ENCODE assay signal across 8 cellular contexts in the genomic region with DNA sequence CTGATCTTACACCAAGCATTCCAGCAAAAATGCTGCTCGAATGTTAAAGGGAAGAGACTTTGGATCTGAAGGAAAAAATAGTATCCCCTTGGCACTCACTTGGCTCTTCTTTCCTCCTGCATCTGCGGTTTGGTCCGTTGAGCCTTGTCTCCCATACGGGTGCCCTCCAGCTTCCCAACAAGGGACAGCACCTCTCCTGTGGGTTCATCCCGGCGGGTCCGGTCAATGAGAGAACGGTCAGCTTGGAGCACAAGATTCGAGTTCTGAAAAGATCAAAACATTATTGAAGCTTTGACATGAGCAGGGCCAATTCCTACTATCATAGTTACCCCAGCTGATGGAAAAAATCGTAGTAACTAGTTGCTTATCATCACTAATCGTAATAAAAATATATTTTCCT. TPM values are rescaled to one million over a fixed set of nuclear protein-coding genes. Genes with fewer than 3 reads are reported as not detected.
DNase-seq lines count a peak whose midpoint lies in the region; ATAC-seq, FAIRE-seq and TF ChIP-seq lines count a peak whose summit lies in the region.

No MANE protein-coding gene starts in this region.

- peak overlapping the region; percentile 85 for H3K9ac ChIP-seq in HepG2 (ENCODE audit: insufficient read depth, low read depth, low read length)

- H3K4me2 ChIP-seq in HepG2 (ENCODE audit: low read depth, low read length) = peak overlapping the region; percentile 89

- FAIRE-seq in HepG2 (lab: Jason Lieb, UNC) = no peak

- no peak for TF ChIP-seq POLR2A in HepG2 (IDR thresholded peaks at IDR 0.05; ENCODE audit: insufficient read depth in 1 of 2, low read depth in 2 of 2, low read length in 2 of 2)
- TF ChIP-seq POLR2A in thyroid gland (IDR thresholded peaks at IDR 0.05) = no peak

- H3K27me3 ChIP-seq in HepG2 (ENCODE audit: control insufficient read depth in 1 of 2, insufficient read depth in 2 of 2, low read length in 2 of 2) (no peaks in the 10 kb centered on the region; a peak in 1 of 5 replicates), thyroid gland (no peaks in the 10 kb centered on the region)

- peaks cover 53% of the 10 kb centered on the region for H3K36me3 Mint-ChIP-seq in activated CD8-positive, alpha-beta memory T cell treated with anti-CD3 and anti-CD28 coated beads, Interleukin-2, amount 10 ng/mL, durations not matched to agents 7 days and 5 days
- peaks cover 31% of the 10 kb centered on the region for H3K36me3 Mint-ChIP-seq in activated naive CD8-positive, alpha-beta T cell treated with anti-CD3 and anti-CD28 coated beads, Interleukin-2, amount 10 ng/mL, durations not matched to agents 7 days and 5 days

- DNase-seq in activated CD8-positive, alpha-beta memory T cell treated with anti-CD3 and anti-CD28 coated beads, Interleukin-2, amount 10 ng/mL, durations not matched to agents 7 days and 5 days = no peak
- DNase-seq in activated CD8-positive, alpha-beta memory T cell treated with anti-CD3 and anti-CD28 coated beads, Interleukin-2, amount 50 U/mL, for 48 hours = no peak
- no peak for DNase-seq in activated naive CD8-positive, alpha-beta T cell treated with anti-CD3 and anti-CD28 coated beads, Interleukin-2, amount 10 ng/mL, durations not matched to agents 7 days and 5 days
- DNase-seq in HepG2 (ENCODE audit: low spot score) = peak; percentile 13
- DNase-seq in thyroid gland = no peak
- DNase-seq in stimulated activated CD4-positive, alpha-beta T cell treated with anti-CD3 and anti-CD28 coated beads, Interleukin-4, amount 100 ng/mL, for 24 hours = no peak
- DNase-seq in dedifferentiated amniotic fluid mesenchymal stem cell (ENCODE audit: extremely low spot score) = no peak
- no peak for DNase-seq in SHP77 (lab: John Stamatoyannopoulos, UW)

- intact Hi-C loops in HepG2 (cut with micrococcal nuclease; ENCODE audit: unreplicated experiment) (loop anchor here (1.0 to 2.0 kb wide), 5 partner anchors 17 to 205 kb away; partner anchors contain the start of genes CIAO1 and ITPRIPL1), thyroid gland (cut with DNase I) (loop anchor here (2.0 kb wide), 1 partner anchor 38 kb away; the partner anchor contains the start of gene CIAO1)

- H4K20me1 ChIP-seq in HepG2 (ENCODE audit: insufficient read depth, low read length) = no peaks in the 10 kb centered on the region

- no peak for TF ChIP-seq RAD21 in HepG2 (CRISPR knock-in tag; IDR thresholded peaks at IDR 0.05)

- no peak for TF ChIP-seq EP300 in HepG2 (IDR thresholded peaks at IDR 0.05; ENCODE audit: low read depth in 2 of 2, low read length in 2 of 2)
- TF ChIP-seq EP300 in HepG2 (CRISPR knock-in tag; IDR thresholded peaks at IDR 0.05; ENCODE audit: borderline replicate concordance) = no peak

- H3K27ac ChIP-seq in HepG2 (ENCODE audit: extremely low read length, insufficient read depth, low read length) (peak overlapping the region; percentile 75), thyroid gland (no peak overlapping the region)

- POLR2A ChIA-PET in activated naive CD8-positive, alpha-beta T cell treated with anti-CD3 and anti-CD28 coated beads, Interleukin-2, amount 10 ng/mL, durations not matched to agents 7 days and 5 days (lab: Charles Lee) = interaction anchor here (0.7 to 3.2 kb wide), 8 partner anchors 11 to 51 kb away, joined by 3 to 96 read pairs (median 6); partner anchors contain the start of genes ITPRIPL1 and NCAPH
- POLR2A ChIA-PET in HepG2 (lab: Yijun Ruan, JAX) = interaction anchor here (0.7 to 4.0 kb wide), 14 partner anchors 9 to 117 kb away, joined by 3 to 45 read pairs (median 8); partner anchors contain the start of genes CIAO1, ITPRIPL1, NCAPH and STARD7

- ATAC-seq in activated CD8-positive, alpha-beta memory T cell treated with anti-CD3 and anti-CD28 coated beads, Interleukin-2, amount 10 ng/mL, durations not matched to agents 7 days and 5 days = no peak
- no peak for ATAC-seq in activated naive CD8-positive, alpha-beta T cell treated with anti-CD3 and anti-CD28 coated beads, Interleukin-2, amount 10 ng/mL, durations not matched to agents 7 days and 5 days (ENCODE audit: low read depth)
- ATAC-seq in HepG2 = 0 out of 3 replicates have a peak, but pooled peaks have one; percentile 10

- H3K4me3 ChIP-seq in HepG2 (replicated peaks in 1 of 3; ENCODE audit: insufficient read depth in 1 of 3, low read depth in 2 of 3, low read length in 3 of 3) (peak overlapping the region; percentile 79 to 92 (median 91)), thyroid gland (replicated peaks in 1 of 3) (peak overlapping the region; percentile 30 to 80 (median 55))

- H3K4me1 Mint-ChIP-seq in activated CD8-positive, alpha-beta memory T cell treated with anti-CD3 and anti-CD28 coated beads, Interleukin-2, amount 10 ng/mL, durations not matched to agents 7 days and 5 days = peaks cover 58% of the 10 kb centered on the region
- peaks cover 43% of the 10 kb centered on the region for H3K4me1 Mint-ChIP-seq in activated naive CD8-positive, alpha-beta T cell treated with anti-CD3 and anti-CD28 coated beads, Interleukin-2, amount 10 ng/mL, durations not matched to agents 7 days and 5 days

- in situ Hi-C loops in HepG2 (cut with HindIII; ENCODE audit: extremely low pct_ligation_motif_present, low pct_unique_long_range_greater_than_20kb) = no loop called here

- peaks cover 20 to 37% of the 10 kb centered on the region in 2 experiments for H3K36me3 ChIP-seq in HepG2 (replicated peaks in 1 of 2; ENCODE audit: control insufficient read depth in 1 of 2, insufficient read depth in 2 of 2, low read length in 2 of 2)
- H3K36me3 ChIP-seq in thyroid gland = peaks cover 34 to 37% of the 10 kb centered on the region in 2 donors

- H3K79me2 ChIP-seq in HepG2 (ENCODE audit: insufficient read depth, low read length) = peaks cover 43% of the 10 kb centered on the region

- H3K4me1 ChIP-seq in HepG2 (ENCODE audit: insufficient read depth, low read length) (peaks cover 37% of the 10 kb centered on the region), thyroid gland (peaks cover 7 to 14% of the 10 kb centered on the region in 2 donors)

- CTCF ChIA-PET in activated CD8-positive, alpha-beta memory T cell treated with anti-CD3 and anti-CD28 coated beads, Interleukin-2, amount 10 ng/mL, durations not matched to agents 7 days and 5 days (lab: Charles Lee) = interaction anchor here (0.6 to 3.5 kb wide), 6 partner anchors 16 to 52 kb away, joined by 3 to 17 read pairs (median 4); no protein-coding TSS in a partner anchor
- CTCF ChIA-PET in HepG2 (lab: Yijun Ruan, JAX; ENCODE audit: low intra/inter-chr PET ratio, low total read pairs) = interaction anchor here (1.4 kb wide), 1 partner anchor 204 kb away, joined by 4 read pairs; no protein-coding TSS in a partner anchor

- BruUV-seq in HepG2 (replicated peaks; lab: Mats Ljungman, UMichigan) = no TSS peak

- no peak overlapping the region for H2AFZ ChIP-seq in HepG2 (ENCODE audit: low read length)

- 22% methylated on average over 11 of the region's 11 CpGs for WGBS in HepG2 (ENCODE audit: low lambda C conversion rate)
- WGBS in thyroid gland, 2 donors = 65 to 68% methylated on average over 11 of the region's 11 CpGs

- peak overlapping the region; percentile 100 for H3K4me3 Mint-ChIP-seq in activated CD8-positive, alpha-beta memory T cell treated with anti-CD3 and anti-CD28 coated beads, Interleukin-2, amount 10 ng/mL, durations not matched to agents 7 days and 5 days
- H3K4me3 Mint-ChIP-seq in activated naive CD8-positive, alpha-beta T cell treated with anti-CD3 and anti-CD28 coated beads, Interleukin-2, amount 10 ng/mL, durations not matched to agents 7 days and 5 days = peak overlapping the region; percentile 100

- no peaks in the 10 kb centered on the region for H3K27me3 Mint-ChIP-seq in activated CD8-positive, alpha-beta memory T cell treated with anti-CD3 and anti-CD28 coated beads, Interleukin-2, amount 10 ng/mL, durations not matched to agents 7 days and 5 days
- H3K27me3 Mint-ChIP-seq in activated naive CD8-positive, alpha-beta T cell treated with anti-CD3 and anti-CD28 coated beads, Interleukin-2, amount 10 ng/mL, durations not matched to agents 7 days and 5 days = no peaks in the 10 kb centered on the region

- no peaks in the 10 kb centered on the region for H3K9me3 Mint-ChIP-seq in activated CD8-positive, alpha-beta memory T cell treated with anti-CD3 and anti-CD28 coated beads, Interleukin-2, amount 10 ng/mL, durations not matched to agents 7 days and 5 days (ENCODE audit: low read depth)
- H3K9me3 Mint-ChIP-seq in activated naive CD8-positive, alpha-beta T cell treated with anti-CD3 and anti-CD28 coated beads, Interleukin-2, amount 10 ng/mL, durations not matched to agents 7 days and 5 days = no peaks in the 10 kb centered on the region

- peak overlapping the region; percentile 97 for H3K27ac Mint-ChIP-seq in activated CD8-positive, alpha-beta memory T cell treated with anti-CD3 and anti-CD28 coated beads, Interleukin-2, amount 10 ng/mL, durations not matched to agents 7 days and 5 days
- peak overlapping the region; percentile 99 for H3K27ac Mint-ChIP-seq in activated naive CD8-positive, alpha-beta T cell treated with anti-CD3 and anti-CD28 coated beads, Interleukin-2, amount 10 ng/mL, durations not matched to agents 7 days and 5 days

- H3K9me3 ChIP-seq in HepG2 (ENCODE audit: low read length) (no peaks in the 10 kb centered on the region), thyroid gland (no peaks in the 10 kb centered on the region)

- TF ChIP-seq CTCF in HepG2 (CRISPR knock-in tag; IDR thresholded peaks at IDR 0.05) = 0 out of 2 replicates have a peak, but pooled peaks have one; percentile 17
- TF ChIP-seq CTCF in thyroid gland (IDR thresholded peaks at IDR 0.05) = no peak

RNA-seq across cellular contexts. Expression of gene SNRNP200, which starts 0.7 kb away (rescaled TPM):
- 100 to 1,000 TPM; 170 to 182 TPM for total RNA-seq in activated CD8-positive, alpha-beta memory T cell treated with anti-CD3 and anti-CD28 coated beads, Interleukin-2, amount 10 ng/mL, durations not matched to agents 7 days and 5 days
- total RNA-seq in activated naive CD8-positive, alpha-beta T cell treated with anti-CD3 and anti-CD28 coated beads, Interleukin-2, amount 10 ng/mL, durations not matched to agents 7 days and 5 days = 100 to 1,000 TPM; 194 to 201 TPM
- total RNA-seq in HepG2 (2016; rRNA removed; fragmentation: Illumina TruSeq; extraction: Trizol) (99.0 and 163 TPM in 2 replicates), thyroid gland (100 to 1,000 TPM in 3 of 4 donors, 10 to 100 TPM in 1; 85.3 to 123 (median 104) TPM)
- total RNA-seq in HepG2 (2016; cell fraction: cytosol; rRNA removed; fragmentation: Illumina TruSeq; extraction: Trizol; ENCODE audit: low read depth) = 47.2 and 52.9 TPM in 2 replicates
- total RNA-seq in HepG2 (2016; cell fraction: insoluble cytoplasmic fraction; rRNA removed; fragmentation: Illumina TruSeq; extraction: Trizol) = 96.1 and 157 TPM in 2 replicates
- 38.5 and 38.9 TPM in 2 replicates for total RNA-seq in HepG2 (2016; cell fraction: membrane; rRNA removed; fragmentation: Illumina TruSeq; extraction: Trizol)
- 100 and 111 TPM in 2 replicates for total RNA-seq in HepG2 (2016; cell fraction: nucleus; rRNA removed; fragmentation: Illumina TruSeq; extraction: Trizol)
- polyA plus RNA-seq in HepG2 (2011; rRNA removed) = 228 and 232 TPM in 2 replicates
- polyA plus RNA-seq in HepG2 (2011; cell fraction: cytosol; rRNA removed) = 208 and 241 TPM in 2 replicates
- polyA plus RNA-seq in HepG2 (2011; cell fraction: nucleus; rRNA removed) = 356 and 374 TPM in 2 replicates
- 140 and 148 TPM in 2 replicates for polyA plus RNA-seq in HepG2 (2012)
- 7.3 and 8.8 TPM in 2 replicates for polyA plus RNA-seq in HepG2 (2016; cell fraction: cytosol; fragmentation: Illumina TruSeq; extraction: Trizol; ENCODE audit: low read depth)
- 181 and 193 TPM in 2 replicates for polyA plus RNA-seq in HepG2 (2016; cell fraction: insoluble cytoplasmic fraction; fragmentation: Illumina TruSeq; extraction: Trizol; ENCODE audit: low read depth)
- polyA plus RNA-seq in HepG2 (2016; cell fraction: membrane; fragmentation: Illumina TruSeq; extraction: Trizol; ENCODE audit: low read depth) = 14.0 and 16.1 TPM in 2 replicates
- polyA plus RNA-seq in HepG2 (2016; cell fraction: nucleus; fragmentation: Illumina TruSeq; extraction: Trizol; ENCODE audit: insufficient read depth, low read depth) = 219 and 234 TPM in 2 replicates
- 554 and 704 TPM in 2 replicates for polyA minus RNA-seq in HepG2 (2011; rRNA and poly(A)+ RNA removed; ENCODE audit: low replicate concordance)
- polyA minus RNA-seq in HepG2 (2011; cell fraction: cytosol; rRNA and poly(A)+ RNA removed) = 179 and 186 TPM in 2 replicates
- polyA minus RNA-seq in HepG2 (2011; cell fraction: nucleus; rRNA and poly(A)+ RNA removed) = 151 and 182 TPM in 2 replicates

RNA-seq across cellular contexts. Expression of gene ITPRIPL1, which starts 20.5 kb away (rescaled TPM):
- 10 to 100 TPM; 53.2 to 56.9 TPM for total RNA-seq in activated CD8-positive, alpha-beta memory T cell treated with anti-CD3 and anti-CD28 coated beads, Interleukin-2, amount 10 ng/mL, durations not matched to agents 7 days and 5 days
- 10 to 100 TPM; 32.8 to 35.9 TPM for total RNA-seq in activated naive CD8-positive, alpha-beta T cell treated with anti-CD3 and anti-CD28 coated beads, Interleukin-2, amount 10 ng/mL, durations not matched to agents 7 days and 5 days
- 8.7 and 11.7 TPM in 2 replicates for total RNA-seq in HepG2 (2016; rRNA removed; fragmentation: Illumina TruSeq; extraction: Trizol)
- 1.8 TPM in 2 replicates for total RNA-seq in HepG2 (2016; cell fraction: cytosol; rRNA removed; fragmentation: Illumina TruSeq; extraction: Trizol; ENCODE audit: low read depth)
- 9.0 and 10.8 TPM in 2 replicates for total RNA-seq in HepG2 (2016; cell fraction: insoluble cytoplasmic fraction; rRNA removed; fragmentation: Illumina TruSeq; extraction: Trizol)
- total RNA-seq in HepG2 (2016; cell fraction: membrane; rRNA removed; fragmentation: Illumina TruSeq; extraction: Trizol) = 6.8 and 7.2 TPM in 2 replicates
- 7.6 and 9.0 TPM in 2 replicates for total RNA-seq in HepG2 (2016; cell fraction: nucleus; rRNA removed; fragmentation: Illumina TruSeq; extraction: Trizol)
- polyA plus RNA-seq in HepG2 (2011; rRNA removed) = 4.3 and 6.3 TPM in 2 replicates
- polyA plus RNA-seq in HepG2 (2011; cell fraction: cytosol; rRNA removed) = 5.1 and 5.4 TPM in 2 replicates
- polyA plus RNA-seq in HepG2 (2011; cell fraction: nucleus; rRNA removed) = 4.6 and 5.3 TPM in 2 replicates
- 7.4 and 9.8 TPM in 2 replicates for polyA plus RNA-seq in HepG2 (2012)
- polyA plus RNA-seq in HepG2 (2016; cell fraction: cytosol; fragmentation: Illumina TruSeq; extraction: Trizol; ENCODE audit: low read depth) = 1.3 and 2.7 TPM in 2 replicates
- 6.6 and 6.7 TPM in 2 replicates for polyA plus RNA-seq in HepG2 (2016; cell fraction: insoluble cytoplasmic fraction; fragmentation: Illumina TruSeq; extraction: Trizol; ENCODE audit: low read depth)
- 2.8 and 3.9 TPM in 2 replicates for polyA plus RNA-seq in HepG2 (2016; cell fraction: membrane; fragmentation: Illumina TruSeq; extraction: Trizol; ENCODE audit: low read depth)
- 11.2 and 11.5 TPM in 2 replicates for polyA plus RNA-seq in HepG2 (2016; cell fraction: nucleus; fragmentation: Illumina TruSeq; extraction: Trizol; ENCODE audit: insufficient read depth, low read depth)
- 0.16 and 9.3 TPM in 2 replicates for polyA minus RNA-seq in HepG2 (2011; rRNA and poly(A)+ RNA removed; ENCODE audit: low replicate concordance)
- polyA minus RNA-seq in HepG2 (2011; cell fraction: cytosol; rRNA and poly(A)+ RNA removed) = 3.9 and 4.1 TPM in 2 replicates
- 2.7 TPM in 2 replicates for polyA minus RNA-seq in HepG2 (2011; cell fraction: nucleus; rRNA and poly(A)+ RNA removed)
- 1 to 10 TPM in 1 of 4 donors, under 1 TPM in 2, not detected in 1; 0.63 to 1.7 (median 0.75) TPM for total RNA-seq in thyroid gland

RNA-seq across cellular contexts. Expression of gene NCAPH, which starts 31.0 kb away (rescaled TPM):
- 100 to 1,000 TPM; 115 to 117 TPM for total RNA-seq in activated CD8-positive, alpha-beta memory T cell treated with anti-CD3 and anti-CD28 coated beads, Interleukin-2, amount 10 ng/mL, durations not matched to agents 7 days and 5 days
- total RNA-seq in activated naive CD8-positive, alpha-beta T cell treated with anti-CD3 and anti-CD28 coated beads, Interleukin-2, amount 10 ng/mL, durations not matched to agents 7 days and 5 days = 10 to 100 TPM; 60.3 to 64.8 TPM
- total RNA-seq in HepG2 (2016; rRNA removed; fragmentation: Illumina TruSeq; extraction: Trizol) = 48.8 and 66.9 TPM in 2 replicates
- 17.2 and 17.9 TPM in 2 replicates for total RNA-seq in HepG2 (2016; cell fraction: cytosol; rRNA removed; fragmentation: Illumina TruSeq; extraction: Trizol; ENCODE audit: low read depth)
- total RNA-seq in HepG2 (2016; cell fraction: insoluble cytoplasmic fraction; rRNA removed; fragmentation: Illumina TruSeq; extraction: Trizol) = 51.2 and 65.6 TPM in 2 replicates
- total RNA-seq in HepG2 (2016; cell fraction: membrane; rRNA removed; fragmentation: Illumina TruSeq; extraction: Trizol) = 23.8 and 28.9 TPM in 2 replicates
- total RNA-seq in HepG2 (2016; cell fraction: nucleus; rRNA removed; fragmentation: Illumina TruSeq; extraction: Trizol) = 27.0 and 29.9 TPM in 2 replicates
- 13.5 and 22.8 TPM in 2 replicates for polyA plus RNA-seq in HepG2 (2011; rRNA removed)
- polyA plus RNA-seq in HepG2 (2011; cell fraction: cytosol; rRNA removed) = 15.0 and 23.3 TPM in 2 replicates
- polyA plus RNA-seq in HepG2 (2011; cell fraction: nucleus; rRNA removed) = 9.2 and 13.0 TPM in 2 replicates
- polyA plus RNA-seq in HepG2 (2012) = 7.8 and 19.4 TPM in 2 replicates
- 3.3 and 5.6 TPM in 2 replicates for polyA plus RNA-seq in HepG2 (2016; cell fraction: cytosol; fragmentation: Illumina TruSeq; extraction: Trizol; ENCODE audit: low read depth)
- 62.0 and 66.5 TPM in 2 replicates for polyA plus RNA-seq in HepG2 (2016; cell fraction: insoluble cytoplasmic fraction; fragmentation: Illumina TruSeq; extraction: Trizol; ENCODE audit: low read depth)
- polyA plus RNA-seq in HepG2 (2016; cell fraction: membrane; fragmentation: Illumina TruSeq; extraction: Trizol; ENCODE audit: low read depth) = 9.1 and 10.8 TPM in 2 replicates
- 35.6 and 38.5 TPM in 2 replicates for polyA plus RNA-seq in HepG2 (2016; cell fraction: nucleus; fragmentation: Illumina TruSeq; extraction: Trizol; ENCODE audit: insufficient read depth, low read depth)
- polyA minus RNA-seq in HepG2 (2011; rRNA and poly(A)+ RNA removed; ENCODE audit: low replicate concordance) = 29.4 and 107 TPM in 2 replicates
- 12.9 and 17.8 TPM in 2 replicates for polyA minus RNA-seq in HepG2 (2011; cell fraction: cytosol; rRNA and poly(A)+ RNA removed)
- polyA minus RNA-seq in HepG2 (2011; cell fraction: nucleus; rRNA and poly(A)+ RNA removed) = 9.4 and 16.4 TPM in 2 replicates
- 1 to 10 TPM in 1 of 4 donors, under 1 TPM in 3; 0.46 to 1.7 (median 0.89) TPM for total RNA-seq in thyroid gland

RNA-seq across cellular contexts. Expression of gene CIAO1, which starts 38.6 kb away (rescaled TPM):
- 10 to 100 TPM; 67.0 to 76.8 TPM for total RNA-seq in activated CD8-positive, alpha-beta memory T cell treated with anti-CD3 and anti-CD28 coated beads, Interleukin-2, amount 10 ng/mL, durations not matched to agents 7 days and 5 days
- 10 to 100 TPM; 66.2 to 68.2 TPM for total RNA-seq in activated naive CD8-positive, alpha-beta T cell treated with anti-CD3 and anti-CD28 coated beads, Interleukin-2, amount 10 ng/mL, durations not matched to agents 7 days and 5 days
- total RNA-seq in HepG2 (2016; rRNA removed; fragmentation: Illumina TruSeq; extraction: Trizol) = 99.3 and 118 TPM in 2 replicates
- 14.9 and 15.6 TPM in 2 replicates for total RNA-seq in HepG2 (2016; cell fraction: cytosol; rRNA removed; fragmentation: Illumina TruSeq; extraction: Trizol; ENCODE audit: low read depth)
- total RNA-seq in HepG2 (2016; cell fraction: insoluble cytoplasmic fraction; rRNA removed; fragmentation: Illumina TruSeq; extraction: Trizol) = 102 and 121 TPM in 2 replicates
- total RNA-seq in HepG2 (2016; cell fraction: membrane; rRNA removed; fragmentation: Illumina TruSeq; extraction: Trizol) = 38.1 and 39.7 TPM in 2 replicates
- total RNA-seq in HepG2 (2016; cell fraction: nucleus; rRNA removed; fragmentation: Illumina TruSeq; extraction: Trizol) = 61.9 and 65.1 TPM in 2 replicates
- polyA plus RNA-seq in HepG2 (2011; rRNA removed) = 109 and 120 TPM in 2 replicates
- polyA plus RNA-seq in HepG2 (2011; cell fraction: cytosol; rRNA removed) = 120 and 159 TPM in 2 replicates
- 110 and 111 TPM in 2 replicates for polyA plus RNA-seq in HepG2 (2011; cell fraction: nucleus; rRNA removed)
- 69.5 and 70.0 TPM in 2 replicates for polyA plus RNA-seq in HepG2 (2012)
- 16.2 and 16.4 TPM in 2 replicates for polyA plus RNA-seq in HepG2 (2016; cell fraction: cytosol; fragmentation: Illumina TruSeq; extraction: Trizol; ENCODE audit: low read depth)
- 117 and 126 TPM in 2 replicates for polyA plus RNA-seq in HepG2 (2016; cell fraction: insoluble cytoplasmic fraction; fragmentation: Illumina TruSeq; extraction: Trizol; ENCODE audit: low read depth)
- polyA plus RNA-seq in HepG2 (2016; cell fraction: membrane; fragmentation: Illumina TruSeq; extraction: Trizol; ENCODE audit: low read depth) = 29.3 and 29.6 TPM in 2 replicates
- 148 and 152 TPM in 2 replicates for polyA plus RNA-seq in HepG2 (2016; cell fraction: nucleus; fragmentation: Illumina TruSeq; extraction: Trizol; ENCODE audit: insufficient read depth, low read depth)
- 225 and 243 TPM in 2 replicates for polyA minus RNA-seq in HepG2 (2011; rRNA and poly(A)+ RNA removed; ENCODE audit: low replicate concordance)
- polyA minus RNA-seq in HepG2 (2011; cell fraction: cytosol; rRNA and poly(A)+ RNA removed) = 65.5 and 66.8 TPM in 2 replicates
- polyA minus RNA-seq in HepG2 (2011; cell fraction: nucleus; rRNA and poly(A)+ RNA removed) = 49.4 and 55.6 TPM in 2 replicates
- 100 to 1,000 TPM in 3 of 4 donors, 10 to 100 TPM in 1; 83.8 to 149 (median 119) TPM for total RNA-seq in thyroid gland

RNA-seq across cellular contexts. Expression of gene TMEM127, which starts 38.8 kb away (rescaled TPM):
- 10 to 100 TPM; 32.7 to 36.9 TPM for total RNA-seq in activated CD8-positive, alpha-beta memory T cell treated with anti-CD3 and anti-CD28 coated beads, Interleukin-2, amount 10 ng/mL, durations not matched to agents 7 days and 5 days
- 10 to 100 TPM; 33.4 to 39.1 TPM for total RNA-seq in activated naive CD8-positive, alpha-beta T cell treated with anti-CD3 and anti-CD28 coated beads, Interleukin-2, amount 10 ng/mL, durations not matched to agents 7 days and 5 days
- total RNA-seq in HepG2 (2016; rRNA removed; fragmentation: Illumina TruSeq; extraction: Trizol) (15.7 and 21.5 TPM in 2 replicates), thyroid gland (10 to 100 TPM; 45.7 to 53.6 (median 48.7) TPM)
- total RNA-seq in HepG2 (2016; cell fraction: cytosol; rRNA removed; fragmentation: Illumina TruSeq; extraction: Trizol; ENCODE audit: low read depth) = 1.6 and 1.7 TPM in 2 replicates
- total RNA-seq in HepG2 (2016; cell fraction: insoluble cytoplasmic fraction; rRNA removed; fragmentation: Illumina TruSeq; extraction: Trizol) = 13.2 and 21.0 TPM in 2 replicates
- 7.2 and 9.0 TPM in 2 replicates for total RNA-seq in HepG2 (2016; cell fraction: membrane; rRNA removed; fragmentation: Illumina TruSeq; extraction: Trizol)
- 18.7 and 20.0 TPM in 2 replicates for total RNA-seq in HepG2 (2016; cell fraction: nucleus; rRNA removed; fragmentation: Illumina TruSeq; extraction: Trizol)
- 33.9 and 45.2 TPM in 2 replicates for polyA plus RNA-seq in HepG2 (2011; rRNA removed)
- 24.6 and 25.3 TPM in 2 replicates for polyA plus RNA-seq in HepG2 (2011; cell fraction: cytosol; rRNA removed)
- 23.8 and 26.6 TPM in 2 replicates for polyA plus RNA-seq in HepG2 (2011; cell fraction: nucleus; rRNA removed)
- 18.5 and 22.4 TPM in 2 replicates for polyA plus RNA-seq in HepG2 (2012)
- polyA plus RNA-seq in HepG2 (2016; cell fraction: cytosol; fragmentation: Illumina TruSeq; extraction: Trizol; ENCODE audit: low read depth) = 1.5 and 1.9 TPM in 2 replicates
- 13.9 and 16.7 TPM in 2 replicates for polyA plus RNA-seq in HepG2 (2016; cell fraction: insoluble cytoplasmic fraction; fragmentation: Illumina TruSeq; extraction: Trizol; ENCODE audit: low read depth)
- 5.0 and 5.8 TPM in 2 replicates for polyA plus RNA-seq in HepG2 (2016; cell fraction: membrane; fragmentation: Illumina TruSeq; extraction: Trizol; ENCODE audit: low read depth)
- polyA plus RNA-seq in HepG2 (2016; cell fraction: nucleus; fragmentation: Illumina TruSeq; extraction: Trizol; ENCODE audit: insufficient read depth, low read depth) = 26.4 and 31.8 TPM in 2 replicates
- polyA minus RNA-seq in HepG2 (2011; rRNA and poly(A)+ RNA removed; ENCODE audit: low replicate concordance) = 75.3 and 118 TPM in 2 replicates
- 16.4 and 21.8 TPM in 2 replicates for polyA minus RNA-seq in HepG2 (2011; cell fraction: cytosol; rRNA and poly(A)+ RNA removed)
- 26.3 and 29.3 TPM in 2 replicates for polyA minus RNA-seq in HepG2 (2011; cell fraction: nucleus; rRNA and poly(A)+ RNA removed)

Comparison
In these comparisons a context has a peak if more than half of its experiments do, and no peak if none do; other contexts are left out.
1. RNA of gene NCAPH, which starts 31.0 kb away (total RNA-seq): 115 to 117 TPM in activated CD8-positive, alpha-beta memory T cell treated with anti-CD3 and anti-CD28 coated beads, Interleukin-2, amount 10 ng/mL, durations not matched to agents 7 days and 5 days, 60.3 to 64.8 TPM in activated naive CD8-positive, alpha-beta T cell treated with anti-CD3 and anti-CD28 coated beads, Interleukin-2, amount 10 ng/mL, durations not matched to agents 7 days and 5 days and 17.2 to 66.9 TPM in HepG2; 0.46 to 1.7 TPM in thyroid gland; every median in the first group is over 4 times any median in the second.